33 cellular contexts compared by ENCODE assay signal in the genomic region with DNA sequence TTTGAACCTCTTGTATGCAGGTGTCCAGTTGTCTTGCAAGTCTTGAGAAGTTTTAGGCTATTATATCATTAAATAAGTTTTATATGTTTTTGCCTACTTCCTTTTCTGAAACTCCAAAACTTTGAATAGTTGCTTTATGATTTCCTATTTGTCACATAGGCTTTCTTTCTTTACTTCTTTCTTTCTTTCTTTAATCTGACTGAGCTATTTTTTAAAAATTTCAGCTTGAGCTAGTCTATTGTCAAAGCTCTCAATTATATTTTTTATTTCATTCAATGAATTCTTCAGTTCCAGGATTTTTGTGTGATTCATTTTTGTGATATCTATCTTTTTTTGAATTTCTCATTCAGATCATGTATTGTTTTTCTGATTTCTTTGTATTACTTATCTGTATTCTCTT.
"Had no signal": no experiment of that assay in that cellular context is flagged by ENCODE, and none has a peak within 500 bp of the region (broad histone marks: within the 10 kb centered on the region; RNA-seq: fewer than 3 reads in every experiment).

No MANE protein-coding gene starts in this region.

- H3K27me3 Mint-ChIP-seq: activated B cell treated with CpG ODN at 0.5 μM for 24 hours; activated naive CD4-positive, alpha-beta T cell treated with anti-CD3 and anti-CD28 coated beads, Interleukin-2, amount 10 ng/mL, durations not matched to agents 7 days and 5 days; activated naive CD8-positive, alpha-beta T cell; activated naive CD8-positive, alpha-beta T cell treated with anti-CD3 and anti-CD28 coated beads, Interleukin-2, amount 50 U/mL, for 24 hours had no signal

- H3K27ac Mint-ChIP-seq: activated B cell treated with CpG ODN at 0.5 μM for 24 hours; activated CD4-positive, alpha-beta memory T cell treated with anti-CD3 and anti-CD28 coated beads, Interleukin-2, amount 10 ng/mL, durations not matched to agents 7 days and 5 days; activated CD8-positive, alpha-beta memory T cell treated with anti-CD3 and anti-CD28 coated beads, Interleukin-2, amount 10 ng/mL, durations not matched to agents 7 days and 5 days; activated naive CD4-positive, alpha-beta T cell treated with anti-CD3 and anti-CD28 coated beads, Interleukin-2, amount 10 ng/mL, durations not matched to agents 7 days and 5 days; activated naive CD8-positive, alpha-beta T cell; activated naive CD8-positive, alpha-beta T cell treated with anti-CD3 and anti-CD28 coated beads, Interleukin-2, amount 50 U/mL, for 24 hours; T-helper 1 cell treated with Interleukin-12 subunit alpha and Interleukin-12 subunit beta and Interleukin-4 antibody, amounts not matched to agents 30 μg/mL and 1 μg/mL, for 36 hours; T-helper 2 cell treated with Interferon-gamma antibody and Interleukin-4, amounts not matched to agents 5 μg/mL and 100 μg/mL, for 36 hours had no signal

- H3K4me3 Mint-ChIP-seq: activated B cell treated with CpG ODN at 0.5 μM for 24 hours; activated CD4-positive, alpha-beta memory T cell treated with anti-CD3 and anti-CD28 coated beads, Interleukin-2, amount 10 ng/mL, durations not matched to agents 7 days and 5 days; activated CD8-positive, alpha-beta memory T cell treated with anti-CD3 and anti-CD28 coated beads, Interleukin-2, amount 10 ng/mL, durations not matched to agents 7 days and 5 days; activated naive CD4-positive, alpha-beta T cell treated with anti-CD3 and anti-CD28 coated beads, Interleukin-2, amount 10 ng/mL, durations not matched to agents 7 days and 5 days; activated naive CD8-positive, alpha-beta T cell; activated naive CD8-positive, alpha-beta T cell treated with anti-CD3 and anti-CD28 coated beads, Interleukin-2, amount 50 U/mL, for 24 hours; T-helper 1 cell treated with Interleukin-12 subunit alpha and Interleukin-12 subunit beta and Interleukin-4 antibody, amounts not matched to agents 30 μg/mL and 1 μg/mL, for 36 hours; T-helper 2 cell treated with Interferon-gamma antibody and Interleukin-4, amounts not matched to agents 5 μg/mL and 100 μg/mL, for 36 hours had no signal

- H3K36me3 ChIP-seq: brain microvascular endothelial cell, SJSA1 had no signal

- H3K4me1 Mint-ChIP-seq: activated B cell treated with CpG ODN at 0.5 μM for 24 hours; activated CD4-positive, alpha-beta memory T cell treated with anti-CD3 and anti-CD28 coated beads, Interleukin-2, amount 10 ng/mL, durations not matched to agents 7 days and 5 days; activated CD8-positive, alpha-beta memory T cell treated with anti-CD3 and anti-CD28 coated beads, Interleukin-2, amount 10 ng/mL, durations not matched to agents 7 days and 5 days; activated naive CD4-positive, alpha-beta T cell treated with anti-CD3 and anti-CD28 coated beads, Interleukin-2, amount 10 ng/mL, durations not matched to agents 7 days and 5 days; activated naive CD8-positive, alpha-beta T cell treated with anti-CD3 and anti-CD28 coated beads, Interleukin-2, amount 50 U/mL, for 24 hours had no signal

- H3K4me3 ChIP-seq: SJSA1 had no signal

- H3K27ac ChIP-seq: brain microvascular endothelial cell, KMS-11, SJSA1 had no signal

- DNase-seq: activated B cell treated with CpG ODN at 0.5 μM for 24 hours; activated CD4-positive, alpha-beta memory T cell treated with anti-CD3 and anti-CD28 coated beads, Interleukin-2, amount 10 ng/mL, durations not matched to agents 7 days and 5 days; activated CD4-positive, alpha-beta T cell treated with anti-CD3 and anti-CD28 coated beads for 4 hours; activated CD4-positive, alpha-beta T cell treated with anti-CD3 and anti-CD28 coated beads, Interleukin-2, amount 50 U/mL, for 1 hour; activated CD4-positive, CD25-positive, alpha-beta regulatory T cell treated with anti-CD3 and anti-CD28 coated beads, Interleukin-2, amount 50 U/mL, for 72 hours; activated CD8-positive, alpha-beta memory T cell treated with anti-CD3 and anti-CD28 coated beads for 24 hours; activated CD8-positive, alpha-beta memory T cell treated with anti-CD3 and anti-CD28 coated beads, Interleukin-2, amount 10 ng/mL, durations not matched to agents 7 days and 5 days; activated CD8-positive, alpha-beta memory T cell treated with anti-CD3 and anti-CD28 coated beads, Interleukin-2, amount 50 U/mL, for 48 hours; activated effector memory CD4-positive, alpha-beta T cell treated with Interleukin-2 at 50 U/mL for 16 hours; activated naive CD4-positive, alpha-beta T cell treated with anti-CD3 and anti-CD28 coated beads, Interleukin-2, amount 10 ng/mL, durations not matched to agents 7 days and 5 days; activated naive CD8-positive, alpha-beta T cell treated with anti-CD3 and anti-CD28 coated beads, Interleukin-2, amount 50 U/mL, for 24 hours; activated T-cell treated with anti-CD3 and anti-CD28 coated beads, Interleukin-2, amount 50 U/mL, for 48 hours; amniotic stem cell; aorta; brain microvascular endothelial cell; central memory CD4-positive, alpha-beta T cell; NCI-H1092 treated with DMSO at 0.1 percent for 48 hours; NCI-H146; NCI-H187; NCI-H2029 treated with DMSO at 0.1 percent for 48 hours; NCI-H2107; NCI-H2171; NCI-H510A; NCI-H526; NCI-H748 treated with DMSO at 0.1 percent for 48 hours; OCI-M1; SHP77; SK-N-SH had no signal

- H3K4me2 ChIP-seq: KMS-11, SK-N-SH had no signal

- H3K9me2 ChIP-seq: SK-N-SH had no signal

- H3K9me3 ChIP-seq: SJSA1 had no signal
